Comparison of ENCODE assay signal across 10 cellular contexts in genomic region chr15:90202929-90203328, GRCh38. TPM values are rescaled to one million over a fixed set of nuclear protein-coding genes. Genes with fewer than 3 reads are reported as not detected.
A peak's percentile ranks its signal among the peaks of the same experiment; 100 is the strongest.
DNase-seq lines count a peak whose midpoint lies in the region; ATAC-seq and TF ChIP-seq lines count a peak whose summit lies in the region.
"Had no signal": no experiment of that assay in that cellular context is flagged by ENCODE, and none has a peak within 500 bp of the region (broad histone marks: within the 10 kb centered on the region; RNA-seq: fewer than 3 reads in every experiment).

No MANE protein-coding gene starts in this region.

- peaks cover 17% of the 10 kb centered on the region for H3K4me1 Mint-ChIP-seq in T-helper 2 cell treated with Interferon-gamma antibody and Interleukin-4, amounts not matched to agents 5 μg/mL and 100 μg/mL, for 36 hours (ENCODE audit: low read depth)
- H3K4me1 Mint-ChIP-seq in activated B cell treated with CpG ODN at 0.5 μM for 24 hours = peaks cover 85% of the 10 kb centered on the region
- peaks cover 5% of the 10 kb centered on the region for H3K4me1 Mint-ChIP-seq in glutamatergic neuron (ENCODE audit: low read depth, unreplicated experiment)

- no peak for TF ChIP-seq CTCF in activated B cell treated with CpG ODN at 0.5 μM for 24 hours (IDR thresholded peaks at IDR 0.05)
- no peak for TF ChIP-seq CTCF in glutamatergic neuron (IDR thresholded peaks at IDR 0.05; ENCODE audit: partially characterized antibody, unreplicated experiment)
- no peak for TF ChIP-seq CTCF in smooth muscle cell (IDR thresholded peaks at IDR 0.05; ENCODE audit: borderline replicate concordance, insufficient read depth, poor library complexity, severe bottlenecking)

- no peak for ATAC-seq in activated B cell treated with CpG ODN at 0.5 μM for 24 hours (ENCODE audit: low read depth)

- POLR2A ChIA-PET in activated B cell treated with CpG ODN at 0.5 μM for 24 hours (lab: Charles Lee) = interaction anchor here (1.0 to 7.7 kb wide), 5 partner anchors 12 to 645 kb away, joined by 3 to 248 read pairs (median 50); partner anchors contain the start of genes CIB1, GDPGP1 and IQGAP1

- DNase-seq in T-helper 2 cell treated with Interferon-gamma antibody and Interleukin-4, amounts not matched to agents 5 μg/mL and 100 μg/mL, for 36 hours (ENCODE audit: low spot score) = no peak
- no peak for DNase-seq in T-helper 2 cell
- DNase-seq in activated B cell treated with CpG ODN at 0.5 μM for 24 hours = no peak
- DNase-seq in glutamatergic neuron = no peak
- DNase-seq in smooth muscle cell (lab: John Stamatoyannopoulos, UW; ENCODE audit: unreplicated experiment) = no peak
- no peak for DNase-seq in DMS 273 (lab: John Stamatoyannopoulos, UW; ENCODE audit: unreplicated experiment)
- no peak for DNase-seq in H4 (ENCODE audit: low spot score)
- no peak for DNase-seq in glomerular visceral epithelial cell (ENCODE audit: extremely low spot score)
- DNase-seq: brain microvascular endothelial cell had no signal

- no peaks in the 10 kb centered on the region for H3K27me3 ChIP-seq in smooth muscle cell (ENCODE audit: low read depth)
- H3K27me3 ChIP-seq: brain microvascular endothelial cell had no signal

- peaks cover 2% of the 10 kb centered on the region for H3K36me3 Mint-ChIP-seq in T-helper 2 cell treated with Interferon-gamma antibody and Interleukin-4, amounts not matched to agents 5 μg/mL and 100 μg/mL, for 36 hours (ENCODE audit: low read depth)
- peaks cover 32% of the 10 kb centered on the region for H3K36me3 Mint-ChIP-seq in activated B cell treated with CpG ODN at 0.5 μM for 24 hours (ENCODE audit: low read depth)
- no peaks in the 10 kb centered on the region for H3K36me3 Mint-ChIP-seq in glutamatergic neuron (ENCODE audit: unreplicated experiment)

- H3K27ac Mint-ChIP-seq in T-helper 2 cell treated with Interferon-gamma antibody and Interleukin-4, amounts not matched to agents 5 μg/mL and 100 μg/mL, for 36 hours = no peak overlapping the region
- H3K27ac Mint-ChIP-seq in activated B cell treated with CpG ODN at 0.5 μM for 24 hours (peak overlapping the region; percentile 85), glutamatergic neuron (ENCODE audit: unreplicated experiment) (no peak overlapping the region)

- peak overlapping the region; percentile 83 for H3K4me3 Mint-ChIP-seq in T-helper 2 cell treated with Interferon-gamma antibody and Interleukin-4, amounts not matched to agents 5 μg/mL and 100 μg/mL, for 36 hours
- H3K4me3 Mint-ChIP-seq in activated B cell treated with CpG ODN at 0.5 μM for 24 hours (peak overlapping the region; percentile 93), glutamatergic neuron (ENCODE audit: unreplicated experiment) (peak overlapping the region; percentile 97)

- H3F3A ChIP-seq in smooth muscle cell (ENCODE audit: low read depth) = peaks cover 15% of the 10 kb centered on the region

- CTCF ChIA-PET in activated B cell treated with CpG ODN at 0.5 μM for 24 hours (lab: Charles Lee) = interaction anchor here (0.8 to 3.7 kb wide), 7 partner anchors 10 to 41 kb away, joined by 3 to 18 read pairs (median 4); no protein-coding TSS in a partner anchor

- peaks cover 64% of the 10 kb centered on the region for H4K20me1 ChIP-seq in smooth muscle cell (ENCODE audit: low read depth)

- intact Hi-C loops in activated B cell treated with CpG ODN at 0.5 μM for 24 hours (cut with micrococcal nuclease) = loop anchor here (5.0 kb wide), 1 partner anchor 201 kb away; the partner anchor contains the start of gene ZNF710

- peak overlapping the region; percentile 99 for H3K4me3 ChIP-seq in smooth muscle cell

- no peak overlapping the region for H3K9ac ChIP-seq in smooth muscle cell (ENCODE audit: low read depth)

- H3K4me1 ChIP-seq in smooth muscle cell (ENCODE audit: low read depth) = peaks cover 14% of the 10 kb centered on the region

- peaks cover 6% of the 10 kb centered on the region for H3K27me3 Mint-ChIP-seq in T-helper 2 cell treated with Interferon-gamma antibody and Interleukin-4, amounts not matched to agents 5 μg/mL and 100 μg/mL, for 36 hours (ENCODE audit: low read depth)
- H3K27me3 Mint-ChIP-seq in activated B cell treated with CpG ODN at 0.5 μM for 24 hours = no peaks in the 10 kb centered on the region
- H3K27me3 Mint-ChIP-seq in glutamatergic neuron (ENCODE audit: unreplicated experiment) = peaks cover 10% of the 10 kb centered on the region

- no peaks in the 10 kb centered on the region for H3K36me3 ChIP-seq in smooth muscle cell (ENCODE audit: low read depth)
- H3K36me3 ChIP-seq: brain microvascular endothelial cell had no signal

- H3K79me2 ChIP-seq in smooth muscle cell (ENCODE audit: low read depth) = peaks cover 60% of the 10 kb centered on the region

- no peaks in the 10 kb centered on the region for H3K9me3 Mint-ChIP-seq in T-helper 2 cell treated with Interferon-gamma antibody and Interleukin-4, amounts not matched to agents 5 μg/mL and 100 μg/mL, for 36 hours
- H3K9me3 Mint-ChIP-seq in activated B cell treated with CpG ODN at 0.5 μM for 24 hours (no peaks in the 10 kb centered on the region), glutamatergic neuron (ENCODE audit: unreplicated experiment) (peaks cover 7% of the 10 kb centered on the region)

- H2AFZ ChIP-seq in smooth muscle cell (ENCODE audit: low read depth) = no peak overlapping the region

- peak overlapping the region; percentile 100 for H3K4me2 ChIP-seq in smooth muscle cell

- WGBS in smooth muscle cell (ENCODE audit: low lambda C conversion rate) = 89% methylated on average over 4 of the region's 4 CpGs

- H3K27ac ChIP-seq in smooth muscle cell (ENCODE audit: low read depth) = no peak overlapping the region
- H3K27ac ChIP-seq: brain microvascular endothelial cell had no signal

- no peaks in the 10 kb centered on the region for H3K9me3 ChIP-seq in smooth muscle cell (replicated peaks; ENCODE audit: low read depth)

RNA-seq across cellular contexts. Expression of gene SEMA4B, which starts 1.8 kb away (rescaled TPM):
- total RNA-seq in activated B cell treated with CpG ODN at 0.5 μM for 24 hours (68.1 and 85.1 TPM in 2 replicates), glutamatergic neuron (ENCODE audit: unreplicated experiment) (31.8 TPM), smooth muscle cell (26.5 and 29.6 TPM in 2 replicates)
- 51.4 and 57.1 TPM in 2 replicates for polyA plus RNA-seq in smooth muscle cell
- 13.5 and 18.9 TPM in 2 replicates for total RNA-seq in H4 (2014; rRNA removed; shearing (Covaris generic))

RNA-seq across cellular contexts. Expression of gene CIB1, which starts 30.8 kb away (rescaled TPM):
- total RNA-seq in activated B cell treated with CpG ODN at 0.5 μM for 24 hours = 96.6 and 105 TPM in 2 replicates
- 8.0 TPM for total RNA-seq in glutamatergic neuron (ENCODE audit: unreplicated experiment)
- total RNA-seq in smooth muscle cell = 33.9 and 37.3 TPM in 2 replicates
- 110 and 132 TPM in 2 replicates for polyA plus RNA-seq in smooth muscle cell
- 36.7 and 39.0 TPM in 2 replicates for total RNA-seq in H4 (2014; rRNA removed; shearing (Covaris generic))

RNA-seq across cellular contexts. Expression of gene GDPGP1, which starts 31.1 kb away (rescaled TPM):
- 6.1 and 6.2 TPM in 2 replicates for total RNA-seq in activated B cell treated with CpG ODN at 0.5 μM for 24 hours
- 7.4 TPM for total RNA-seq in glutamatergic neuron (ENCODE audit: unreplicated experiment)
- total RNA-seq in smooth muscle cell = 0.09 and 0.40 TPM in 2 replicates
- 0.21 and 1.2 TPM in 2 replicates for polyA plus RNA-seq in smooth muscle cell
- total RNA-seq in H4 (2014; rRNA removed; shearing (Covaris generic)) = 3.1 and 3.6 TPM in 2 replicates

RNA-seq across cellular contexts. Expression of gene TTLL13, which starts 46.4 kb away (rescaled TPM):
- 0.49 and 2.2 TPM in 2 replicates for total RNA-seq in activated B cell treated with CpG ODN at 0.5 μM for 24 hours
- not detected for total RNA-seq in glutamatergic neuron (ENCODE audit: unreplicated experiment)
- total RNA-seq in smooth muscle cell = 0.36 TPM in 1 of 2 replicates, not detected in the other
- polyA plus RNA-seq in smooth muscle cell = 0.15 and 0.19 TPM in 2 replicates
- 0.06 TPM in 1 of 2 replicates, not detected in the other for total RNA-seq in H4 (2014; rRNA removed; shearing (Covaris generic))
- total RNA-seq: A172 had no signal
